In genomic region chr7:128458956-128459355, GRCh38 we compare ENCODE assay signal across 1 cellular context.
TF ChIP-seq lines count a peak whose summit lies in the region.

No MANE protein-coding gene starts in this region.

TF ChIP-seq in K562, 482 proteins besides CTCF, POLR2A, EP300 and RAD21 (continued from another document):
- no peak for TF ChIP-seq BCL6 (CRISPR knock-in tag; IDR thresholded peaks at IDR 0.05)
- TF ChIP-seq ZNF121 (CRISPR knock-in tag; conservative IDR thresholded peaks at IDR 0.05) = no peak
- no peak for TF ChIP-seq PHF21A (IDR thresholded peaks at IDR 0.05; ENCODE audit: borderline replicate concordance, low read depth)
- TF ChIP-seq NFXL1 (CRISPR knock-in tag; IDR thresholded peaks at IDR 0.05) = no peak
- no peak for TF ChIP-seq ZNF609 (CRISPR knock-in tag; IDR thresholded peaks at IDR 0.05; ENCODE audit: borderline replicate concordance)
- 0 out of 2 replicates have a peak, but pooled peaks have one; percentile 11 for TF ChIP-seq ZKSCAN3 (CRISPR knock-in tag; IDR thresholded peaks at IDR 0.05)
- TF ChIP-seq MYBL2 (IDR thresholded peaks at IDR 0.05; ENCODE audit: low read depth) = no peak
- TF ChIP-seq MYBL2 (CRISPR knock-in tag; IDR thresholded peaks at IDR 0.05; ENCODE audit: borderline replicate concordance) = no peak
- TF ChIP-seq MITF (IDR thresholded peaks at IDR 0.05) = no peak
- TF ChIP-seq SMAD3 (CRISPR knock-in tag; conservative IDR thresholded peaks at IDR 0.05) = no peak
- no peak for TF ChIP-seq ZC3H4 (CRISPR knock-in tag; IDR thresholded peaks at IDR 0.05; ENCODE audit: borderline replicate concordance)
- no peak for TF ChIP-seq TEAD4 (IDR thresholded peaks at IDR 0.05; ENCODE audit: low read length)
- TF ChIP-seq TEAD4 (CRISPR knock-in tag; IDR thresholded peaks at IDR 0.05; ENCODE audit: borderline replicate concordance) = no peak
- no peak for TF ChIP-seq FOXK2 (conservative IDR thresholded peaks at IDR 0.05 in 1 of 2, IDR thresholded peaks at IDR 0.05 in 1 of 2; ENCODE audit: low read depth in 2 of 2)
- TF ChIP-seq CXXC5 (CRISPR knock-in tag; IDR thresholded peaks at IDR 0.05) = no peak
- no peak for TF ChIP-seq CBX5 (IDR thresholded peaks at IDR 0.05; ENCODE audit: borderline replicate concordance, low read depth)
- TF ChIP-seq SIN3A (IDR thresholded peaks at IDR 0.05; ENCODE audit: borderline replicate concordance in 2 of 2, control insufficient read depth in 1 of 2, low read depth in 2 of 2, low read length in 2 of 2) = no peak
- no peak for TF ChIP-seq RFX5 (IDR thresholded peaks at IDR 0.05; ENCODE audit: low read depth, low read length)
- no peak for TF ChIP-seq ZNF586 (CRISPR knock-in tag; conservative IDR thresholded peaks at IDR 0.05)
